In genomic region chr3:2929574-2929973, GRCh38 we compare ENCODE assay signal across 29 cellular contexts.
"Had no signal": no experiment of that assay in that cellular context is flagged by ENCODE, and none has a peak within 500 bp of the region (broad histone marks: within the 10 kb centered on the region; RNA-seq: fewer than 3 reads in every experiment).

No MANE protein-coding gene starts in this region.

- H3K4me3 ChIP-seq: esophagus squamous epithelium had no signal

- FAIRE-seq: astrocyte, bronchial epithelial cell, colon, endothelial cell of umbilical vein, frontal cortex had no signal

- H3K27ac ChIP-seq: brain microvascular endothelial cell, epithelial cell of prostate, esophagus squamous epithelium, WERI-Rb-1 had no signal

- DNase-seq: activated B cell treated with CpG ODN at 0.5 μM for 24 hours; activated CD4-positive, alpha-beta memory T cell treated with anti-CD3 and anti-CD28 coated beads for 36 hours; activated CD4-positive, alpha-beta T cell treated with anti-CD3 and anti-CD28 coated beads, Interleukin-2, amount 10 ng/mL, durations not matched to agents 24 days and 14 days; activated CD8-positive, alpha-beta memory T cell treated with anti-CD3 and anti-CD28 coated beads, Interleukin-2, amount 10 ng/mL, durations not matched to agents 7 days and 5 days; activated CD8-positive, alpha-beta memory T cell treated with anti-CD3 and anti-CD28 coated beads, Interleukin-2, amount 50 U/mL, for 4 hours; activated CD8-positive, alpha-beta T cell treated with anti-CD3 and anti-CD28 coated beads, Interleukin-2, amount 10 ng/mL, durations not matched to agents 7 days and 5 days; activated gamma-delta T cell; activated naive CD4-positive, alpha-beta T cell; activated naive CD4-positive, alpha-beta T cell treated with anti-CD3 and anti-CD28 coated beads, Interleukin-2, amount 10 ng/mL, durations not matched to agents 7 days and 5 days; activated naive CD8-positive, alpha-beta T cell treated with anti-CD3 and anti-CD28 coated beads, Interleukin-2, amount 10 ng/mL, durations not matched to agents 7 days and 5 days; activated T-cell treated with anti-CD3 and anti-CD28 coated beads, Interleukin-2, amount 50 U/mL, for 1 hour; activated T-cell treated with anti-CD3 and anti-CD28 coated beads, Interleukin-2, amount 50 U/mL, for 48 hours; brain microvascular endothelial cell; cortex of kidney; dermis blood vessel endothelial cell; effector CD4-positive, alpha-beta T cell; effector memory CD8-positive, alpha-beta T cell; esophagus squamous epithelium; head of caudate nucleus; hippocampal formation; T-helper 17 cell; T1000; WERI-Rb-1 had no signal

- H3K36me3 ChIP-seq: brain microvascular endothelial cell, esophagus squamous epithelium, WERI-Rb-1 had no signal

- H3K4me1 ChIP-seq: esophagus squamous epithelium had no signal

- H3K27me3 ChIP-seq: brain microvascular endothelial cell, esophagus squamous epithelium had no signal

- H3K9me3 ChIP-seq: esophagus squamous epithelium had no signal
